20 cellular contexts compared by ENCODE assay signal in the genomic region with DNA sequence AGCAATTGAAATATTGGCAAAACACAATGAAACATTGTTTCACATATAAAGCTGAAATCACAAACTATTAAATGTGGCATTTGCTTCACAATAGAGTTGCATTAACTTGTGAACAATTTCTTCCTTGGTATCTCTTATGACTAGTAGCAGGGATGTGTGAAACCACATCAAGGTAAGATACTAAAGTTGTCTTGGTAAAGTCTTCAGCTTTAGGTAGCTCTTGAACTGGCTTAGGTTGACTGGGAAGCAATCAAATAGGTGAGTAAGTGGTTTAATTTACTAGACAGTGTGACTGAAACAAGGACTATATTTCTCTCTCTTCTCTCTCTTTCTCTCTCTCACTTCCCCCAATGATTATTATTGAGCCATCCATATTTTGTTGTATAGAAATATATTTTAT.
"Had no signal": no experiment of that assay in that cellular context is flagged by ENCODE, and none has a peak within 500 bp of the region (broad histone marks: within the 10 kb centered on the region; RNA-seq: fewer than 3 reads in every experiment).

No MANE protein-coding gene starts in this region.

- H3K27ac Mint-ChIP-seq: immature natural killer cell; mesothelial cell of epicardium; naive B cell; natural killer cell; nephron progenitor cell; neural progenitor cell; stimulated activated memory B cell treated with anti-CD40 and anti-IgM and Interleukin-4, amounts not matched to agents 10 μg/mL and 1 μg/mL and 100 μg/mL, for 72 hours; type B pancreatic cell had no signal

- DNase-seq: hypothalamus; immature natural killer cell; left ventricle myocardium inferior; mesendoderm; naive B cell; natural killer cell; nephron progenitor cell; occipital lobe; psoas muscle; right lobe of liver; stimulated activated CD4-positive, alpha-beta T cell treated with anti-CD3 and anti-CD28 coated beads, Interleukin-1b, Interleukin-23, amount 100 ng/mL, for 48 hours; stimulated activated CD4-positive, alpha-beta T cell treated with anti-CD3 and anti-CD28 coated beads, Interleukin-2, amount 100 ng/mL, for 48 hours; stimulated activated CD4-positive, alpha-beta T cell treated with anti-CD3 and anti-CD28 coated beads, Interleukin-4, amount 100 ng/mL, for 4 hours; stimulated activated CD8-positive, alpha-beta memory T cell treated with anti-CD3 and anti-CD28 coated beads, Interleukin-4, amount 100 ng/mL, for 48 hours; stimulated activated naive CD4-positive, alpha-beta T cell treated with Interleukin-2 at 50 U/mL for 16 hours; uterus had no signal

- H3K9me3 Mint-ChIP-seq: mesothelial cell of epicardium; nephron progenitor cell; neural progenitor cell; stimulated activated memory B cell treated with anti-CD40 and anti-IgM and Interleukin-4, amounts not matched to agents 10 μg/mL and 1 μg/mL and 100 μg/mL, for 72 hours; type B pancreatic cell had no signal

- H3K4me3 Mint-ChIP-seq: immature natural killer cell; mesothelial cell of epicardium; naive B cell; natural killer cell; nephron progenitor cell; neural progenitor cell; stimulated activated memory B cell treated with anti-CD40 and anti-IgM and Interleukin-4, amounts not matched to agents 10 μg/mL and 1 μg/mL and 100 μg/mL, for 72 hours; type B pancreatic cell had no signal

- ATAC-seq: natural killer cell; psoas muscle; right lobe of liver; stimulated activated memory B cell treated with anti-CD40 and anti-IgM and Interleukin-4, amounts not matched to agents 10 μg/mL and 1 μg/mL and 100 μg/mL, for 72 hours had no signal

- H3K27me3 Mint-ChIP-seq: naive B cell; stimulated activated memory B cell treated with anti-CD40 and anti-IgM and Interleukin-4, amounts not matched to agents 10 μg/mL and 1 μg/mL and 100 μg/mL, for 72 hours; type B pancreatic cell had no signal

- H3K36me3 Mint-ChIP-seq: immature natural killer cell; mesothelial cell of epicardium; naive B cell; natural killer cell; neural progenitor cell; stimulated activated memory B cell treated with anti-CD40 and anti-IgM and Interleukin-4, amounts not matched to agents 10 μg/mL and 1 μg/mL and 100 μg/mL, for 72 hours; type B pancreatic cell had no signal

- H3K4me1 Mint-ChIP-seq: immature natural killer cell; mesothelial cell of epicardium; naive B cell; natural killer cell; nephron progenitor cell; stimulated activated memory B cell treated with anti-CD40 and anti-IgM and Interleukin-4, amounts not matched to agents 10 μg/mL and 1 μg/mL and 100 μg/mL, for 72 hours had no signal
